In the genomic region with DNA sequence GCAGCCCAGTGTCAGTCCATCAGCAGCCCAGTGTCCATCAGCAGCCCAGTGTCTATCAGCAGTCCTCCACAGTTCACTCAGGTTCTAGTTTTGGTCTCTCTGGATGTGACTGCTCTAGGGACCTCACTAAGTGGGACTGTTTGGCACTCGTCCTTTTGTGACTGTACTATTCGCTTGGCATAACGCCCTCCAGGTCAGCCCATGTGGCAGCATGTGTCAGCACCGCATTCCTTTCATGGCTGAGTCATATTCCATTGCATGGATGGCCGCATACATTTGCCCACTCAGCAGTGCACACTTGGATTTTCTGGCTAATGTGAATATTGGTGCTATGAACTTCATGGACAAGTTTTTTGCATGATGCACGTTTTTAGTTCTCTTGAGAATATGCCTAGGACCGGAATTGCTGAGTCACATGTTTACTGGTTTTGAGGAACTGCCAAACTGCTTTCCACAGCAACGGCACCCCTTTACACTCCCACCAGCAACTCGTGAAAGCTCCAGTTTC, we compare ENCODE assay signal across 9 cellular contexts. TPM values are rescaled to one million over a fixed set of nuclear protein-coding genes. Genes with fewer than 3 reads are reported as not detected.
A peak's percentile ranks its signal among the peaks of the same experiment; 100 is the strongest.
DNase-seq lines count a peak whose midpoint lies in the region; ATAC-seq lines count a peak whose summit lies in the region.
"Had no signal": no experiment of that assay in that cellular context is flagged by ENCODE, and none has a peak within 500 bp of the region (broad histone marks: within the 10 kb centered on the region; RNA-seq: fewer than 3 reads in every experiment).

No MANE protein-coding gene starts in this region.

- H3K4me3 ChIP-seq in SJSA1 (no peak overlapping the region), skeletal muscle satellite cell (ENCODE audit: low read length) (no peak overlapping the region)

- peak overlapping the region; percentile 32 for H3K4me2 ChIP-seq in skeletal muscle satellite cell (ENCODE audit: low read length)
- H3K4me2 ChIP-seq: KMS-11 had no signal

- H3K36me3 ChIP-seq in SJSA1: no peaks in the 10 kb centered on the region
- H3K36me3 ChIP-seq in skeletal muscle satellite cell (ENCODE audit: insufficient read depth, low read length): no peaks in the 10 kb centered on the region

- peak overlapping the region; percentile 65 for H3K27ac ChIP-seq in SJSA1
- H3K27ac ChIP-seq: KMS-11 had no signal

- ATAC-seq in GM19351 (IDR thresholded peaks at IDR 0.05; ENCODE audit: unreplicated experiment): no peak
- no peak for ATAC-seq in HG03521 (IDR thresholded peaks at IDR 0.05; ENCODE audit: unreplicated experiment)

- H3K9me3 ChIP-seq in SJSA1 (replicated peaks) (no peaks in the 10 kb centered on the region), skeletal muscle satellite cell (replicated peaks; ENCODE audit: low read length) (no peaks in the 10 kb centered on the region)

- H3K9ac ChIP-seq in skeletal muscle satellite cell (ENCODE audit: low read depth, low read length): no peak overlapping the region
- H3K9ac ChIP-seq: KMS-11 had no signal

- DNase-seq in HCEC 1CT (peak; percentile 91), SJSA1 (ENCODE audit: low read depth in 1 of 2, low spot score in 2 of 2) (peak; percentile 83 to 92), foreskin melanocyte (peak; percentile 7), HuH-7.5 (ENCODE audit: low spot score) (no peak), NCI-H187 treated with DMSO at 0.1 percent for 48 hours (lab: John Stamatoyannopoulos, UW) (no peak)

- H3K27me3 ChIP-seq in SJSA1 (replicated peaks) (no peaks in the 10 kb centered on the region), skeletal muscle satellite cell (ENCODE audit: control insufficient read depth, insufficient read depth, low read length) (peaks cover 64% of the 10 kb centered on the region)

- peaks cover 18% of the 10 kb centered on the region for H3K4me1 ChIP-seq in SJSA1 (replicated peaks)
- peaks cover 16% of the 10 kb centered on the region for H3K4me1 ChIP-seq in skeletal muscle satellite cell (ENCODE audit: control insufficient read depth, insufficient read depth, low read length)

RNA-seq across cellular contexts. Expression of a gene that starts 16.4 kb away (rescaled TPM):
- not detected in 2 replicates for total RNA-seq in SJSA1 (2014; rRNA removed; shearing (Covaris generic))
- not detected in 2 replicates for total RNA-seq in skeletal muscle satellite cell (2012; rRNA removed)

RNA-seq across cellular contexts. Expression of a gene that starts 18.3 kb away (rescaled TPM):
- total RNA-seq in SJSA1 (2014; rRNA removed; shearing (Covaris generic)): not detected in 2 replicates
- not detected in 2 replicates for total RNA-seq in skeletal muscle satellite cell (2012; rRNA removed)

RNA-seq across cellular contexts. Expression of a gene that starts 22.8 kb away (rescaled TPM):
- total RNA-seq in SJSA1 (2014; rRNA removed; shearing (Covaris generic)): not detected in 2 replicates
- total RNA-seq in skeletal muscle satellite cell (2012; rRNA removed): not detected in 2 replicates

Comparison
In these comparisons a context has a peak if more than half of its experiments do, and no peak if none do; other contexts are left out.
1. DNase-seq: peak in HCEC 1CT (single experiment), SJSA1 (2 of 2) and foreskin melanocyte (single experiment); none in HuH-7.5 (single experiment) and NCI-H187 treated with DMSO at 0.1 percent for 48 hours (single experiment).